8 cellular contexts compared by ENCODE assay signal in genomic region chr22:21952586-21953571, GRCh38. TPM values are rescaled to one million over a fixed set of nuclear protein-coding genes. Genes with fewer than 3 reads are reported as not detected.
DNase-seq lines count a peak whose midpoint lies in the region; ATAC-seq and TF ChIP-seq lines count a peak whose summit lies in the region.

Gene PPM1F (minus strand): TSS chr22:21952848. CDS start chr22:21946048, 6,800 bp downstream.

- peak within 1 kb of the TSS; percentile 76 for H3K4me3 ChIP-seq in MM.1S (ENCODE audit: low read length)
- peak within 1 kb of the TSS; percentile 68 for H3K4me3 ChIP-seq in parathyroid adenoma (ENCODE audit: low read depth, low read length)
- H3K4me3 ChIP-seq in thymus (ENCODE audit: low read length) = peak within 1 kb of the TSS; percentile 54

- no peaks in the 10 kb centered on the region for H3F3A ChIP-seq in MM.1S (ENCODE audit: insufficient read depth, low read length)

- H2AFZ ChIP-seq in MM.1S (ENCODE audit: low read length) (peak within 1 kb of the TSS; percentile 88), parathyroid adenoma (peak within 1 kb of the TSS; percentile 75)

- no peaks in the 10 kb centered on the region for H3K27me3 Mint-ChIP-seq in activated naive CD8-positive, alpha-beta T cell treated with anti-CD3 and anti-CD28 coated beads, Interleukin-2, amount 10 ng/mL, durations not matched to agents 7 days and 5 days

- peak within 1 kb of the TSS; percentile 90 for H3K4me3 Mint-ChIP-seq in activated naive CD8-positive, alpha-beta T cell treated with anti-CD3 and anti-CD28 coated beads, Interleukin-2, amount 10 ng/mL, durations not matched to agents 7 days and 5 days

- H3K4me1 ChIP-seq in MM.1S (ENCODE audit: low read length) (peaks cover 3% of the 10 kb centered on the region; the same call in 1 of the 2 replicates), parathyroid adenoma (peaks cover 2% of the 10 kb centered on the region), thymus (ENCODE audit: control insufficient read depth, insufficient read depth, low read length) (no peaks in the 10 kb centered on the region)

- H3K27ac Mint-ChIP-seq in activated naive CD8-positive, alpha-beta T cell treated with anti-CD3 and anti-CD28 coated beads, Interleukin-2, amount 10 ng/mL, durations not matched to agents 7 days and 5 days = peak within 1 kb of the TSS; percentile 81

- TF ChIP-seq CTCF in MM.1S (IDR thresholded peaks at IDR 0.05; ENCODE audit: low read length) (peak; percentile 82), parathyroid adenoma (IDR thresholded peaks at IDR 0.05) (peak; percentile 57)

- intact Hi-C loops in Right ventricle myocardium inferior (cut with DNase I) = loop anchor here (2.0 kb wide), 2 partner anchors 14 to 240 kb away; no protein-coding TSS in a partner anchor

- H3K36me3 ChIP-seq in MM.1S (replicated peaks; ENCODE audit: insufficient read depth, low read length) = no peaks in the 10 kb centered on the region
- H3K36me3 ChIP-seq in parathyroid adenoma (ENCODE audit: control insufficient read depth, insufficient read depth, low read length) = no peaks in the 10 kb centered on the region
- H3K36me3 ChIP-seq in thymus (ENCODE audit: control insufficient read depth, insufficient read depth) = no peaks in the 10 kb centered on the region

- peak within 1 kb of the TSS; percentile 45; the same call in 1 of the 2 replicates for H3K9ac ChIP-seq in MM.1S (ENCODE audit: low read length)
- H3K9ac ChIP-seq in parathyroid adenoma = no peak within 1 kb of the TSS

- WGBS in thymus = 16% methylated on average over 58 of the region's 58 CpGs

- DNase-seq in DMS 273 (lab: John Stamatoyannopoulos, UW; ENCODE audit: unreplicated experiment) = peak; percentile 88
- DNase-seq in MM.1S = peak; percentile 85
- peak; percentile 68 for DNase-seq in SW480 (ENCODE audit: low spot score)
- DNase-seq in activated naive CD8-positive, alpha-beta T cell treated with anti-CD3 and anti-CD28 coated beads, Interleukin-2, amount 10 ng/mL, durations not matched to agents 7 days and 5 days = peak; percentile 99
- peak; percentile 94 for DNase-seq in Right ventricle myocardium inferior (ENCODE audit: missing footprints)

- peak within 1 kb of the TSS; percentile 96 for H3K4me2 ChIP-seq in MM.1S (ENCODE audit: low read depth, low read length)
- H3K4me2 ChIP-seq in parathyroid adenoma (ENCODE audit: low read length) = peak within 1 kb of the TSS; percentile 94

- H3K79me2 ChIP-seq in MM.1S (ENCODE audit: low read length) (no peaks in the 10 kb centered on the region), parathyroid adenoma (peaks cover 2% of the 10 kb centered on the region)

- peaks cover 6% of the 10 kb centered on the region for H3K4me1 Mint-ChIP-seq in activated naive CD8-positive, alpha-beta T cell treated with anti-CD3 and anti-CD28 coated beads, Interleukin-2, amount 10 ng/mL, durations not matched to agents 7 days and 5 days

- ATAC-seq in GM21619 (IDR thresholded peaks at IDR 0.05; ENCODE audit: unreplicated experiment) (peak; percentile 70), Right ventricle myocardium inferior (peak; percentile 90)
- peak; percentile 87 for ATAC-seq in activated naive CD8-positive, alpha-beta T cell treated with anti-CD3 and anti-CD28 coated beads, Interleukin-2, amount 10 ng/mL, durations not matched to agents 7 days and 5 days (ENCODE audit: low read depth)

- no peak within 1 kb of the TSS for H3K27ac ChIP-seq in MM.1S (ENCODE audit: low read length)
- peak within 1 kb of the TSS; percentile 36 for H3K27ac ChIP-seq in parathyroid adenoma
- H3K27ac ChIP-seq in thymus (ENCODE audit: low read depth) = no peak within 1 kb of the TSS

- H3K27me3 ChIP-seq in MM.1S (replicated peaks; ENCODE audit: insufficient read depth, low read length) (no peaks in the 10 kb centered on the region), parathyroid adenoma (ENCODE audit: control insufficient read depth, insufficient read depth, low read length) (no peaks in the 10 kb centered on the region), thymus (ENCODE audit: control insufficient read depth, insufficient read depth) (no peaks in the 10 kb centered on the region)

- H3K9me3 ChIP-seq in MM.1S (replicated peaks; ENCODE audit: insufficient read depth, low read length) (no peaks in the 10 kb centered on the region), parathyroid adenoma (ENCODE audit: control insufficient read depth, low read length) (no peaks in the 10 kb centered on the region), thymus (ENCODE audit: control insufficient read depth) (no peaks in the 10 kb centered on the region)

- POLR2A ChIA-PET in activated naive CD8-positive, alpha-beta T cell treated with anti-CD3 and anti-CD28 coated beads, Interleukin-2, amount 10 ng/mL, durations not matched to agents 7 days and 5 days (lab: Charles Lee) = interaction anchor here (0.6 to 1.4 kb wide), 5 partner anchors 11 to 86 kb away, joined by 3 to 8 read pairs (median 3); partner anchors contain the start of gene MAPK1

- H3K36me3 Mint-ChIP-seq in activated naive CD8-positive, alpha-beta T cell treated with anti-CD3 and anti-CD28 coated beads, Interleukin-2, amount 10 ng/mL, durations not matched to agents 7 days and 5 days = peaks cover 3% of the 10 kb centered on the region

- H3K9me2 ChIP-seq in MM.1S (replicated peaks; ENCODE audit: insufficient read depth, low read length) = no peaks in the 10 kb centered on the region

- H3K9me3 Mint-ChIP-seq in activated naive CD8-positive, alpha-beta T cell treated with anti-CD3 and anti-CD28 coated beads, Interleukin-2, amount 10 ng/mL, durations not matched to agents 7 days and 5 days = no peaks in the 10 kb centered on the region

- no peaks in the 10 kb centered on the region for H4K20me1 ChIP-seq in MM.1S (ENCODE audit: insufficient read depth, low read length)

RNA-seq across cellular contexts. Expression of gene PPM1F, which starts in this region (rescaled TPM):
- 10 to 100 TPM; 19.5 to 21.6 TPM for total RNA-seq in activated naive CD8-positive, alpha-beta T cell treated with anti-CD3 and anti-CD28 coated beads, Interleukin-2, amount 10 ng/mL, durations not matched to agents 7 days and 5 days
- 18.9 TPM for total RNA-seq in Right ventricle myocardium inferior
- 10.5 TPM for polyA plus RNA-seq in thymus
